Comparison of ENCODE assay signal across 26 cellular contexts in genomic region chr6:91715171-91715805, GRCh38.
"Had no signal": no experiment of that assay in that cellular context is flagged by ENCODE, and none has a peak within 500 bp of the region (broad histone marks: within the 10 kb centered on the region; RNA-seq: fewer than 3 reads in every experiment).

No MANE protein-coding gene starts in this region.

- H3K36me3 Mint-ChIP-seq: memory B cell; naive thymus-derived CD4-positive, alpha-beta T cell; natural killer cell had no signal

- H3K27ac ChIP-seq: colonic mucosa, epithelial cell of prostate, esophagus squamous epithelium, gastrocnemius medialis, heart right ventricle, left lung, lower lobe of right lung had no signal

- H3K27me3 Mint-ChIP-seq: dendritic cell treated with granulocyte-macrophage colony-stimulating factor and Interleukin-4, amounts not matched to agents 40 ng/mL and 50 ng/mL, for 4 days; effector memory CD8-positive, alpha-beta T cell; memory B cell; naive thymus-derived CD4-positive, alpha-beta T cell had no signal

- H3K4me1 Mint-ChIP-seq: memory B cell; naive thymus-derived CD4-positive, alpha-beta T cell; natural killer cell had no signal

- H3K27me3 ChIP-seq: colonic mucosa, esophagus squamous epithelium, gastrocnemius medialis, heart right ventricle, left lung had no signal

- H3K27ac Mint-ChIP-seq: dendritic cell treated with granulocyte-macrophage colony-stimulating factor and Interleukin-4, amounts not matched to agents 40 ng/mL and 50 ng/mL, for 4 days; effector memory CD8-positive, alpha-beta T cell; memory B cell; naive thymus-derived CD4-positive, alpha-beta T cell; natural killer cell had no signal

- DNase-seq: colonic mucosa; cortex of kidney; effector CD8-positive, alpha-beta T cell; effector memory CD8-positive, alpha-beta T cell; erythroblast; esophagus squamous epithelium; foreskin fibroblast; foreskin melanocyte; gastrocnemius medialis; glutamatergic neuron; heart right ventricle; hippocampal formation; left cardiac atrium; left ventricle myocardium superior; lower lobe of right lung; mesendoderm; midbrain; naive thymus-derived CD4-positive, alpha-beta T cell; natural killer cell had no signal

- H3K9me3 ChIP-seq: colonic mucosa, esophagus squamous epithelium, gastrocnemius medialis, heart right ventricle, left lung, lower lobe of right lung had no signal

- H3K36me3 ChIP-seq: colonic mucosa, esophagus squamous epithelium, gastrocnemius medialis, heart right ventricle, left lung, lower lobe of right lung had no signal

- H3K4me1 ChIP-seq: colonic mucosa, esophagus squamous epithelium, gastrocnemius medialis, heart right ventricle, left lung, lower lobe of right lung had no signal

- H3K4me3 ChIP-seq: colonic mucosa, esophagus squamous epithelium, gastrocnemius medialis, heart right ventricle, left lung, lower lobe of right lung had no signal

- H3K4me3 Mint-ChIP-seq: dendritic cell treated with granulocyte-macrophage colony-stimulating factor and Interleukin-4, amounts not matched to agents 40 ng/mL and 50 ng/mL, for 4 days; effector memory CD8-positive, alpha-beta T cell; memory B cell; naive thymus-derived CD4-positive, alpha-beta T cell; natural killer cell had no signal

- FAIRE-seq: endothelial cell of umbilical vein, islet of Langerhans, keratinocyte had no signal
